ENCODE assay signal across 14 cellular contexts in the genomic region with DNA sequence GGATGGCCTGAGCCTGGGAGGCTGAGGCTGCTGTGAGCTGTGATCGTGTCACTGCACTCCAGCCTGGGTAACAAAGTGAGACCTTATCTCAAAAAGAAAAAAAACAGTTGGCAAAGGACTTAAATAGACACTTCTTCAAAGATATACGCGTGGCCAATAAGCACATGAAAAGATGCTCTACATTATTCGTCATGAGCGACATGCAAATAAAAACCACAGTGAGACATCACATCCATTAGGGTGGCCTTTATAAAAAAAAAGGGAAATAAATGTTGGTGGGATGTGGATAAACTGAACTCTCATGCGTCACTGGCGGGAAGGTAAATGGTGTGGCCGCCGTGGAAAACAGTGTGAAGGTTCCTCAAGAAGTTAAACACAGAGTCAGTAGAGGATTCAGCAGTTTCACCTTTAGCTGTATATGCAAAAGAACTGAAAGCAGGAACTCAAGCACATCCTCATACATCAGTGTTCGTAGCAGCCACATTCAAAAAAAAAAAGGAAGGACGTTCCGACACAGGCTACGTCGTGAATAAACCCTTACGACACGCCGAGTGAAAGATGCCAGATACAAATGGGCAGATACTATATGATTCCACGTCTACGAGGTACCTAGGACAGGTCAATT. TPM values are rescaled to one million over a fixed set of nuclear protein-coding genes. Genes with fewer than 3 reads are reported as not detected.
DNase-seq lines count a peak whose midpoint lies in the region; ATAC-seq, FAIRE-seq and TF ChIP-seq lines count a peak whose summit lies in the region.
"Had no signal": no experiment of that assay in that cellular context is flagged by ENCODE, and none has a peak within 500 bp of the region (broad histone marks: within the 10 kb centered on the region; RNA-seq: fewer than 3 reads in every experiment).

No MANE protein-coding gene starts in this region.

- intact Hi-C loops in posterior vena cava (cut with DNase I) = loop anchor here in 1 of 2 donors (5.0 kb wide), 2 partner anchors 336 to 464 kb away; no protein-coding TSS in a partner anchor

- H3K4me1 Mint-ChIP-seq in activated naive CD8-positive, alpha-beta T cell (ENCODE audit: low read depth) = peaks cover 12% of the 10 kb centered on the region

- ATAC-seq in HG03097 (IDR thresholded peaks at IDR 0.05; ENCODE audit: low FRiP score, unreplicated experiment) (peak; percentile 79), GM18858 (IDR thresholded peaks at IDR 0.05; ENCODE audit: unreplicated experiment) (no peak), GM18519 (IDR thresholded peaks at IDR 0.05; ENCODE audit: low FRiP score, unreplicated experiment) (no peak)

- peaks cover 2% of the 10 kb centered on the region for H3K36me3 Mint-ChIP-seq in activated naive CD8-positive, alpha-beta T cell

- H3K27ac Mint-ChIP-seq in activated naive CD8-positive, alpha-beta T cell = peak overlapping the region; percentile 78

- no peaks in the 10 kb centered on the region for H3K9me3 Mint-ChIP-seq in activated naive CD8-positive, alpha-beta T cell (ENCODE audit: low read depth)

- peak; percentile 16 for DNase-seq in GM12891 (ENCODE audit: insufficient read length, low spot score)
- DNase-seq in posterior vena cava (ENCODE audit: low spot score) = peak; percentile 28
- DNase-seq in kidney glomerular epithelial cell (lab: John Stamatoyannopoulos, UW) = no peak
- DNase-seq: Calu3; effector CD4-positive, alpha-beta T cell; foreskin melanocyte; NCI-H1417; NCI-H524 treated with DMSO at 0.1 percent for 48 hours; right lobe of liver; T-helper 9 cell had no signal

- H3K4me3 Mint-ChIP-seq in activated naive CD8-positive, alpha-beta T cell = peak overlapping the region; percentile 80

- peaks cover 2% of the 10 kb centered on the region for H3K27me3 Mint-ChIP-seq in activated naive CD8-positive, alpha-beta T cell

- no peak for FAIRE-seq in GM12891 (lab: Jason Lieb, UNC)

- no peak for TF ChIP-seq POLR2A in GM12891 (IDR thresholded peaks at IDR 0.05; ENCODE audit: low read depth, low read length)

TF ChIP-seq in GM12891, 5 proteins besides CTCF, POLR2A, EP300 and RAD21:
- TF ChIP-seq TAF1 (IDR thresholded peaks at IDR 0.05; ENCODE audit: low read depth, low read length) = no peak
- TF ChIP-seq PAX5 (IDR thresholded peaks at IDR 0.05; ENCODE audit: insufficient read depth, low read length, severe bottlenecking) = no peak
- no peak for TF ChIP-seq POLR2AphosphoS5 (IDR thresholded peaks at IDR 0.05; ENCODE audit: low read depth, low read length)
- TF ChIP-seq POU2F2 (IDR thresholded peaks at IDR 0.05; ENCODE audit: low read depth, low read length) = peak; percentile 66; the same call in 1 of the 2 replicates
- TF ChIP-seq SPI1 (IDR thresholded peaks at IDR 0.05; ENCODE audit: low read depth, low read length) = 0 out of 2 replicates have a peak, but pooled peaks have one; percentile 39

RNA-seq across cellular contexts. Expression of a gene that starts 24.5 kb away (rescaled TPM):
- 3.0 TPM for polyA plus RNA-seq in GM12891 (2012; ENCODE audit: low read depth, missing spikeins)
- 1 to 10 TPM; 5.6 to 9.0 TPM for total RNA-seq in posterior vena cava

RNA-seq across cellular contexts. Expression of a gene that starts 49.0 kb away (rescaled TPM):
- polyA plus RNA-seq in GM12891 (2012; ENCODE audit: low read depth, missing spikeins) = 5.2 TPM
- total RNA-seq in posterior vena cava = 1 to 10 TPM; 5.3 to 7.0 TPM
